Comparison of ENCODE assay signal across 15 cellular contexts in genomic region chr9:133379153-133380086, GRCh38. TPM values are rescaled to one million over a fixed set of nuclear protein-coding genes. Genes with fewer than 3 reads are reported as not detected.
"Had no signal": no experiment of that assay in that cellular context is flagged by ENCODE, and none has a peak within 500 bp of the region (broad histone marks: within the 10 kb centered on the region; RNA-seq: fewer than 3 reads in every experiment).

No MANE protein-coding gene starts in this region.

- H3K9me3 ChIP-seq: uterus had no signal

- H3K27me3 Mint-ChIP-seq: brain had no signal

- H3K4me1 ChIP-seq: foreskin keratinocyte, uterus had no signal

- H3K4me3 Mint-ChIP-seq: activated CD4-positive, alpha-beta T cell treated with anti-CD3 and anti-CD28 coated beads, Interleukin-2, amount 10 ng/mL, durations not matched to agents 7 days and 5 days had no signal

- H3K27me3 ChIP-seq: foreskin keratinocyte, uterus had no signal

- H3K9me3 Mint-ChIP-seq: activated CD4-positive, alpha-beta T cell treated with anti-CD3 and anti-CD28 coated beads, Interleukin-2, amount 10 ng/mL, durations not matched to agents 7 days and 5 days; activated T-helper 2 cell treated with anti-CD3 and anti-CD28 coated beads, Interferon-gamma antibody, Interleukin-2, Interleukin-4, amounts not matched to agents 10 μg/mL and 5 μg/mL and 100 μg/mL, durations not matched to agents 14 hours and 24 hours and 36 hours had no signal

- H3K27ac ChIP-seq: foreskin keratinocyte, uterus had no signal

- H3K36me3 ChIP-seq: uterus had no signal

- ATAC-seq: foreskin keratinocyte; stimulated activated naive CD8-positive, alpha-beta T cell treated with anti-CD3 and anti-CD28 coated beads, Interleukin-15, Interleukin-2, amounts not matched to agents 100 U/mL and 50 U/mL, for 24 hours had no signal

- H3K27ac Mint-ChIP-seq: activated CD4-positive, alpha-beta T cell treated with anti-CD3 and anti-CD28 coated beads, Interleukin-2, amount 10 ng/mL, durations not matched to agents 7 days and 5 days; activated T-helper 2 cell treated with anti-CD3 and anti-CD28 coated beads, Interferon-gamma antibody, Interleukin-2, Interleukin-4, amounts not matched to agents 10 μg/mL and 5 μg/mL and 100 μg/mL, durations not matched to agents 14 hours and 24 hours and 36 hours had no signal

- DNase-seq: activated CD4-positive, alpha-beta T cell treated with anti-CD3 and anti-CD28 coated beads, Interleukin-2, amount 10 ng/mL, durations not matched to agents 7 days and 5 days; activated CD4-positive, CD25-positive, alpha-beta regulatory T cell; activated naive CD4-positive, alpha-beta T cell treated with anti-CD3 and anti-CD28 coated beads, Interleukin-2, amount 50 U/mL, for 16 hours; activated T-cell treated with anti-CD3 and anti-CD28 coated beads for 4 hours; cerebellar nuclear complex; foreskin keratinocyte; stimulated activated CD4-positive, alpha-beta T cell treated with anti-CD3 and anti-CD28 coated beads, Interleukin-4, amount 100 ng/mL, for 1 hour; stimulated activated CD8-positive, alpha-beta memory T cell treated with anti-CD3 and anti-CD28 coated beads, Interleukin-4, amount 100 ng/mL, for 48 hours; stimulated activated naive CD8-positive, alpha-beta T cell treated with anti-CD3 and anti-CD28 coated beads, Interleukin-15, Interleukin-2, amounts not matched to agents 100 U/mL and 50 U/mL, for 24 hours; T-helper 2 cell; uterus had no signal

- H3K4me3 ChIP-seq: uterus had no signal

RNA-seq across cellular contexts. Expression of gene STKLD1, which starts 3.3 kb away (rescaled TPM):
- total RNA-seq: kidney epithelial cell, omental fat pad had no signal
